ENCODE assay signal across 8 cellular contexts in genomic region chr3:194485471-194485875, GRCh38. TPM values are rescaled to one million over a fixed set of nuclear protein-coding genes. Genes with fewer than 3 reads are reported as not detected.
DNase-seq lines count a peak whose midpoint lies in the region; ATAC-seq and TF ChIP-seq lines count a peak whose summit lies in the region.

No MANE protein-coding gene starts in this region.

- no peaks in the 10 kb centered on the region for H3K9me2 ChIP-seq in hepatocyte (replicated peaks; ENCODE audit: insufficient read depth)

- no peak for DNase-seq in activated naive CD4-positive, alpha-beta T cell (lab: John Stamatoyannopoulos, UW)
- no peak for DNase-seq in activated T-helper 1 cell treated with anti-CD3 and anti-CD28 coated beads, Interleukin-12 subunit alpha, Interleukin-12 subunit beta, Interleukin-2, Interleukin-4 antibody, amounts not matched to agents 30 ng/mL and 10 ng/mL and 1 ng/mL, durations not matched to agents 14 hours and 24 hours and 36 hours (ENCODE audit: low spot score)
- no peak for DNase-seq in hepatocyte (ENCODE audit: low spot score)
- DNase-seq in stimulated activated naive B cell treated with anti-CD40 and anti-IgM and Interleukin-4, amounts not matched to agents 10 μg/mL and 1 μg/mL and 100 μg/mL, for 72 hours: no peak
- DNase-seq in cerebellar cortex (ENCODE audit: low spot score): no peak
- no peak for DNase-seq in iPS-NIHi11 (ENCODE audit: low spot score)
- no peak for DNase-seq in GM10248 (ENCODE audit: extremely low spot score)

- peak overlapping the region; percentile 97 for H3K4me3 Mint-ChIP-seq in activated naive CD4-positive, alpha-beta T cell treated with anti-CD3 and anti-CD28 coated beads, Interleukin-2, amount 50 U/mL, for 24 hours
- H3K4me3 Mint-ChIP-seq in activated T-helper 1 cell treated with anti-CD3 and anti-CD28 coated beads, Interleukin-12 subunit alpha, Interleukin-12 subunit beta, Interleukin-2, Interleukin-4 antibody, amounts not matched to agents 30 ng/mL and 10 ng/mL and 1 ng/mL, durations not matched to agents 14 hours and 24 hours and 36 hours: peak overlapping the region; percentile 96
- H3K4me3 Mint-ChIP-seq in stimulated activated naive B cell treated with anti-CD40 and anti-IgM and Interleukin-4, amounts not matched to agents 10 μg/mL and 1 μg/mL and 100 μg/mL, for 72 hours: peak overlapping the region; percentile 88 to 91

- intact Hi-C loops in activated T-helper 1 cell treated with anti-CD3 and anti-CD28 coated beads, Interleukin-12 subunit alpha, Interleukin-12 subunit beta, Interleukin-2, Interleukin-4 antibody, amounts not matched to agents 30 ng/mL and 10 ng/mL and 1 ng/mL, durations not matched to agents 14 hours and 24 hours and 36 hours (cut with micrococcal nuclease): loop anchor here (5.0 to 10.0 kb wide), 5 partner anchors 187 to 1059 kb away; partner anchors contain the start of genes ACAP2, HES1, LSG1 and PPP1R2

- H3K27me3 Mint-ChIP-seq in activated naive CD4-positive, alpha-beta T cell treated with anti-CD3 and anti-CD28 coated beads, Interleukin-2, amount 50 U/mL, for 24 hours: no peaks in the 10 kb centered on the region
- H3K27me3 Mint-ChIP-seq in activated T-helper 1 cell treated with anti-CD3 and anti-CD28 coated beads, Interleukin-12 subunit alpha, Interleukin-12 subunit beta, Interleukin-2, Interleukin-4 antibody, amounts not matched to agents 30 ng/mL and 10 ng/mL and 1 ng/mL, durations not matched to agents 14 hours and 24 hours and 36 hours (ENCODE audit: insufficient read depth): peaks cover 1% of the 10 kb centered on the region
- no peaks in the 10 kb centered on the region for H3K27me3 Mint-ChIP-seq in stimulated activated naive B cell treated with anti-CD40 and anti-IgM and Interleukin-4, amounts not matched to agents 10 μg/mL and 1 μg/mL and 100 μg/mL, for 72 hours

- TF ChIP-seq CTCF in hepatocyte (IDR thresholded peaks at IDR 0.05; ENCODE audit: poor library complexity) (no peak), GM10248 (IDR thresholded peaks at IDR 0.05; ENCODE audit: control extremely low read depth, extremely low read depth, low read depth, missing control alignments) (no peak)

- no peaks in the 10 kb centered on the region for H3K27me3 ChIP-seq in hepatocyte

- CTCF ChIA-PET in GM10248 (lab: Yijun Ruan, JAX): interaction anchor here (1.0 to 3.9 kb wide), 6 partner anchors 8 to 103 kb away, joined by 3 to 55 read pairs (median 4); no protein-coding TSS in a partner anchor

- H3K27ac ChIP-seq in hepatocyte: peak overlapping the region; percentile 93

- H4K20me1 ChIP-seq in hepatocyte (ENCODE audit: insufficient read depth, poor library complexity, severe bottlenecking): peaks cover 7% of the 10 kb centered on the region

- no peaks in the 10 kb centered on the region for H3K9me3 Mint-ChIP-seq in activated naive CD4-positive, alpha-beta T cell treated with anti-CD3 and anti-CD28 coated beads, Interleukin-2, amount 50 U/mL, for 24 hours
- no peaks in the 10 kb centered on the region for H3K9me3 Mint-ChIP-seq in activated T-helper 1 cell treated with anti-CD3 and anti-CD28 coated beads, Interleukin-12 subunit alpha, Interleukin-12 subunit beta, Interleukin-2, Interleukin-4 antibody, amounts not matched to agents 30 ng/mL and 10 ng/mL and 1 ng/mL, durations not matched to agents 14 hours and 24 hours and 36 hours
- peaks cover 2 to 6% of the 10 kb centered on the region in 2 donors for H3K9me3 Mint-ChIP-seq in stimulated activated naive B cell treated with anti-CD40 and anti-IgM and Interleukin-4, amounts not matched to agents 10 μg/mL and 1 μg/mL and 100 μg/mL, for 72 hours

- H3K4me1 ChIP-seq in hepatocyte (ENCODE audit: insufficient read depth): peaks cover 17% of the 10 kb centered on the region

- peak overlapping the region; percentile 95 for H3K27ac Mint-ChIP-seq in activated naive CD4-positive, alpha-beta T cell treated with anti-CD3 and anti-CD28 coated beads, Interleukin-2, amount 50 U/mL, for 24 hours
- H3K27ac Mint-ChIP-seq in activated T-helper 1 cell treated with anti-CD3 and anti-CD28 coated beads, Interleukin-12 subunit alpha, Interleukin-12 subunit beta, Interleukin-2, Interleukin-4 antibody, amounts not matched to agents 30 ng/mL and 10 ng/mL and 1 ng/mL, durations not matched to agents 14 hours and 24 hours and 36 hours: peak overlapping the region; percentile 95
- peak overlapping the region; percentile 93 for H3K27ac Mint-ChIP-seq in stimulated activated naive B cell treated with anti-CD40 and anti-IgM and Interleukin-4, amounts not matched to agents 10 μg/mL and 1 μg/mL and 100 μg/mL, for 72 hours

- H3K4me1 Mint-ChIP-seq in activated naive CD4-positive, alpha-beta T cell treated with anti-CD3 and anti-CD28 coated beads, Interleukin-2, amount 50 U/mL, for 24 hours: peaks cover 64% of the 10 kb centered on the region
- peaks cover 65% of the 10 kb centered on the region for H3K4me1 Mint-ChIP-seq in activated T-helper 1 cell treated with anti-CD3 and anti-CD28 coated beads, Interleukin-12 subunit alpha, Interleukin-12 subunit beta, Interleukin-2, Interleukin-4 antibody, amounts not matched to agents 30 ng/mL and 10 ng/mL and 1 ng/mL, durations not matched to agents 14 hours and 24 hours and 36 hours (ENCODE audit: low read depth)
- H3K4me1 Mint-ChIP-seq in stimulated activated naive B cell treated with anti-CD40 and anti-IgM and Interleukin-4, amounts not matched to agents 10 μg/mL and 1 μg/mL and 100 μg/mL, for 72 hours: peaks cover 41 to 73% of the 10 kb centered on the region in 2 donors

- POLR2A ChIA-PET in GM10248 (lab: Yijun Ruan, JAX): interaction anchor here (1.0 kb wide), 1 partner anchor 23 kb away, joined by 3 read pairs; no protein-coding TSS in a partner anchor

- H3K79me2 ChIP-seq in hepatocyte: peaks cover 56% of the 10 kb centered on the region

- H3K4me3 ChIP-seq in hepatocyte: peak overlapping the region; percentile 82

- ATAC-seq in stimulated activated naive B cell treated with anti-CD40 and anti-IgM and Interleukin-4, amounts not matched to agents 10 μg/mL and 1 μg/mL and 100 μg/mL, for 72 hours (replicated peaks): no peak

- H2AFZ ChIP-seq in hepatocyte: no peak overlapping the region

- no peaks in the 10 kb centered on the region for H3K36me3 ChIP-seq in hepatocyte (replicated peaks; ENCODE audit: insufficient read depth, low read depth)

- H3K9me3 ChIP-seq in hepatocyte (ENCODE audit: low read depth): no peaks in the 10 kb centered on the region

- H3K36me3 Mint-ChIP-seq in activated naive CD4-positive, alpha-beta T cell treated with anti-CD3 and anti-CD28 coated beads, Interleukin-2, amount 50 U/mL, for 24 hours: peaks cover 16% of the 10 kb centered on the region
- H3K36me3 Mint-ChIP-seq in activated T-helper 1 cell treated with anti-CD3 and anti-CD28 coated beads, Interleukin-12 subunit alpha, Interleukin-12 subunit beta, Interleukin-2, Interleukin-4 antibody, amounts not matched to agents 30 ng/mL and 10 ng/mL and 1 ng/mL, durations not matched to agents 14 hours and 24 hours and 36 hours (ENCODE audit: low read depth): peaks cover 39% of the 10 kb centered on the region
- H3K36me3 Mint-ChIP-seq in stimulated activated naive B cell treated with anti-CD40 and anti-IgM and Interleukin-4, amounts not matched to agents 10 μg/mL and 1 μg/mL and 100 μg/mL, for 72 hours: peaks cover 5 to 21% of the 10 kb centered on the region in 2 donors

- 36% methylated on average over 6 of the region's 6 CpGs for WGBS in hepatocyte (ENCODE audit: low lambda C conversion rate, missing lambda C conversion rate)

- peak overlapping the region; percentile 90 for H3K4me2 ChIP-seq in hepatocyte

RNA-seq across cellular contexts. Expression of gene ATP13A3, which starts 1.3 kb away (rescaled TPM):
- 198 and 206 TPM in 2 replicates for total RNA-seq in activated T-helper 1 cell treated with anti-CD3 and anti-CD28 coated beads, Interleukin-12 subunit alpha, Interleukin-12 subunit beta, Interleukin-2, Interleukin-4 antibody, amounts not matched to agents 30 ng/mL and 10 ng/mL and 1 ng/mL, durations not matched to agents 14 hours and 24 hours and 36 hours
- total RNA-seq in hepatocyte: 107 and 131 TPM in 2 replicates
- 18.3 and 20.5 TPM in 2 replicates for polyA plus RNA-seq in hepatocyte
